In the genomic region with DNA sequence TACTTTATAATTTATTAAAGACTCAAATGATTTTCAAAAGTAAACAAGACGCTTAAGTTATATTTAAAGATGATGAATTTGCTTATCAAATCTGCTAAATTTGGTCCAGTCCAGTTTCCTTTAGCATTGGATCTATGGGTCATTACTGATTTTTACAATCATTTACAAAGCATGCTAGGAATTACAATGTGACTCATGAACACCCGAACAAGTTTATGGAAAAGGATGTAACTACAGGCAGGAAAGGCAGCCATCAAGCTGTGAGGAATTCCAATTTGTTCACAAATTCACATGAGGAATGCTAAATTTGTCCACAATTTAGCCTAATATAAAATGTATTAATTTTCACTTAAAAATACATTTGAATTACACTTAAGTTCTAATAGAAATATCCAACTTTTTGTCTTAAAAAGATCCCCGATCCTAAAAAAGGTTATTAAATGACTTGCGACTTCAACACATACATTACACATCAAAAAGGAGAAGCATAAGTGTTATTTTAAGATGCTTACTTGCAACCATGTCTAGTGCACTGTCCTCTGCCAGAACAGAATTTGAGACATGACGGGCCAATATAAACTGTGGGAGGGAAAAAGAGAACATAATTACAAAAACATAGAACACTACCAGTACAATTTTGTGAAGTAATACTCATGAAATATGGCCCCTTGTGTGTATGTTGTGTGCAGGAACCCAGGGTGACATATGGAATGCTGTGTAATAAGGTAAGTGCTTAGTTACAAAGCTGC, we compare ENCODE assay signal across 18 cellular contexts.
A peak's percentile ranks its signal among the peaks of the same experiment; 100 is the strongest.
DNase-seq lines count a peak whose midpoint lies in the region; ATAC-seq and TF ChIP-seq lines count a peak whose summit lies in the region.
"Had no signal": no experiment of that assay in that cellular context is flagged by ENCODE, and none has a peak within 500 bp of the region (broad histone marks: within the 10 kb centered on the region; RNA-seq: fewer than 3 reads in every experiment).

No MANE protein-coding gene starts in this region.

- 92% methylated on average over 5 of the region's 5 CpGs for WGBS in hepatocyte (ENCODE audit: low lambda C conversion rate, missing lambda C conversion rate)

- TF ChIP-seq CTCF in PC-3 (conservative IDR thresholded peaks at IDR 0.05; ENCODE audit: low read depth, low read length) (no peak), epithelial cell of esophagus (IDR thresholded peaks at IDR 0.05; ENCODE audit: insufficient read depth, low read depth, low read length, missing control alignments) (no peak), breast epithelium (IDR thresholded peaks at IDR 0.05) (no peak), hepatocyte (IDR thresholded peaks at IDR 0.05; ENCODE audit: poor library complexity) (no peak)

- H3K4me1 ChIP-seq in PC-3 (ENCODE audit: insufficient read depth, low read length) (peaks cover 45% of the 10 kb centered on the region), breast epithelium (no peaks in the 10 kb centered on the region), hepatocyte (ENCODE audit: insufficient read depth) (no peaks in the 10 kb centered on the region)
- H3K4me1 ChIP-seq: parathyroid adenoma, spleen had no signal

- intact Hi-C loops in PC-3 (cut with micrococcal nuclease), result no loop called here
- intact Hi-C loops in breast epithelium (cut with DNase I; ENCODE audit: low total_unique reads), result no loop called here

- 0 out of 2 replicates have a peak, but pooled peaks have one; percentile 12 for ATAC-seq in PC-3
- ATAC-seq in GM18502 (IDR thresholded peaks at IDR 0.05; ENCODE audit: poor library complexity, unreplicated experiment), result no peak
- ATAC-seq: effector memory CD8-positive, alpha-beta T cell; GM12878; HCT116 had no signal

- no peak for TF ChIP-seq POLR2A in breast epithelium (IDR thresholded peaks at IDR 0.05)

- H4K20me1 ChIP-seq in PC-3 (ENCODE audit: low read length) (no peaks in the 10 kb centered on the region), hepatocyte (ENCODE audit: insufficient read depth, poor library complexity, severe bottlenecking) (no peaks in the 10 kb centered on the region)

- H2AFZ ChIP-seq in PC-3 (ENCODE audit: low read length), result no peak overlapping the region
- H2AFZ ChIP-seq in hepatocyte, result no peak overlapping the region
- H2AFZ ChIP-seq: parathyroid adenoma had no signal

- CTCF ChIA-PET in PC-3 (lab: Charles Lee), result no interaction called here

- H3K9ac ChIP-seq in PC-3 (ENCODE audit: low read length), result no peak overlapping the region
- H3K9ac ChIP-seq: KMS-11, parathyroid adenoma had no signal

- no peak overlapping the region for H3K4me3 ChIP-seq in PC-3 (ENCODE audit: low read length)
- H3K4me3 ChIP-seq in epithelial cell of esophagus (ENCODE audit: low read length), result no peak overlapping the region
- H3K4me3 ChIP-seq in breast epithelium, result no peak overlapping the region
- no peak overlapping the region for H3K4me3 ChIP-seq in hepatocyte
- H3K4me3 ChIP-seq: GM12878, spleen had no signal

- DNase-seq in EL (peak; percentile 87), PC-3 (peak; percentile 74), epithelial cell of esophagus (ENCODE audit: low read depth) (peak; percentile 60), renal cortical epithelial cell (ENCODE audit: low read depth) (peak; percentile 68), breast epithelium (ENCODE audit: low spot score in 2 of 2) (no peak), hepatocyte (ENCODE audit: low spot score) (no peak)
- DNase-seq in activated naive CD4-positive, alpha-beta T cell treated with anti-CD3 and anti-CD28 coated beads, Interleukin-2, amount 50 U/mL, for 16 hours, result no peak
- DNase-seq: activated gamma-delta T cell; effector memory CD8-positive, alpha-beta T cell; NCI-H146; OCI-M1; spleen; WERI-Rb-1 had no signal

- BruUV-seq in PC-3 (replicated peaks; lab: Mats Ljungman, UMichigan), result no TSS peak

- H3F3A ChIP-seq in PC-3 (ENCODE audit: low read length, unreplicated experiment), result no peaks in the 10 kb centered on the region

- no peak overlapping the region; the same call in 1 of the 2 replicates for H3K4me2 ChIP-seq in PC-3 (ENCODE audit: low read length)
- no peak overlapping the region for H3K4me2 ChIP-seq in hepatocyte
- H3K4me2 ChIP-seq: KMS-11 had no signal

- no peaks in the 10 kb centered on the region for H3K79me2 ChIP-seq in PC-3 (ENCODE audit: low read length)
- H3K79me2 ChIP-seq in hepatocyte, result no peaks in the 10 kb centered on the region
- H3K79me2 ChIP-seq: parathyroid adenoma had no signal

- 0 out of 2 replicates have a peak overlapping the region, but pooled peaks have one; percentile 5 for H3K27ac ChIP-seq in PC-3 (ENCODE audit: low read length)
- no peak overlapping the region for H3K27ac ChIP-seq in breast epithelium
- no peak overlapping the region for H3K27ac ChIP-seq in hepatocyte
- H3K27ac ChIP-seq: KMS-11, parathyroid adenoma, spleen, WERI-Rb-1 had no signal

- H3K36me3 ChIP-seq in PC-3 (ENCODE audit: low read depth, low read length) (0 out of 2 replicates have a peak, but pooled peaks cover 4% of the 10 kb centered on the region), breast epithelium (no peaks in the 10 kb centered on the region), hepatocyte (replicated peaks; ENCODE audit: insufficient read depth, low read depth) (no peaks in the 10 kb centered on the region)
- H3K36me3 ChIP-seq: spleen, WERI-Rb-1 had no signal

- no peaks in the 10 kb centered on the region for H3K27me3 ChIP-seq in PC-3 (ENCODE audit: low read length)
- H3K27me3 ChIP-seq in breast epithelium, result no peaks in the 10 kb centered on the region
- H3K27me3 ChIP-seq in hepatocyte, result no peaks in the 10 kb centered on the region
- H3K27me3 ChIP-seq: spleen had no signal

- no peaks in the 10 kb centered on the region for H3K9me2 ChIP-seq in PC-3 (replicated peaks; ENCODE audit: low read length)
- H3K9me2 ChIP-seq in hepatocyte (replicated peaks; ENCODE audit: insufficient read depth), result no peaks in the 10 kb centered on the region

- POLR2A ChIA-PET in PC-3 (lab: Charles Lee; ENCODE audit: unreplicated experiment), result no interaction called here

- H3K9me3 ChIP-seq in PC-3 (ENCODE audit: low read length) (peaks cover 13% of the 10 kb centered on the region), breast epithelium (no peaks in the 10 kb centered on the region), hepatocyte (ENCODE audit: low read depth) (no peaks in the 10 kb centered on the region)

Comparison
In these comparisons a context has a peak if more than half of its experiments do, and no peak if none do; other contexts are left out.
1. DNase-seq: peak in EL (single experiment), PC-3 (single experiment), epithelial cell of esophagus (single experiment) and renal cortical epithelial cell (single experiment); none in activated naive CD4-positive, alpha-beta T cell treated with anti-CD3 and anti-CD28 coated beads, Interleukin-2, amount 50 U/mL, for 16 hours (single experiment), breast epithelium (0 of 2) and hepatocyte (single experiment).